8 cellular contexts compared by ENCODE assay signal in genomic region chr19:36849701-36850645, GRCh38. TPM values are rescaled to one million over a fixed set of nuclear protein-coding genes. Genes with fewer than 3 reads are reported as not detected.
DNase-seq lines count a peak whose midpoint lies in the region; ATAC-seq and TF ChIP-seq lines count a peak whose summit lies in the region.

No MANE protein-coding gene starts in this region.

- peaks cover 46% of the 10 kb centered on the region for H3K79me2 ChIP-seq in GM23338 (replicated peaks; ENCODE audit: insufficient read depth)

- peaks cover 15% of the 10 kb centered on the region; the same call in 2 of the 3 replicates for H3K9me3 Mint-ChIP-seq in GM23338

- H3K27me3 Mint-ChIP-seq in GM23338 (ENCODE audit: insufficient read depth, low read depth, poor library complexity), result peaks cover 2% of the 10 kb centered on the region

- H3K9me2 ChIP-seq in GM23338 (ENCODE audit: insufficient read depth), result no peaks in the 10 kb centered on the region

- H3K27ac ChIP-seq in GM23338 (ENCODE audit: low read depth), result 0 out of 2 replicates have a peak overlapping the region, but pooled peaks have one; percentile 47
- peak overlapping the region; percentile 41 for H3K27ac ChIP-seq in SJCRH30
- peak overlapping the region; percentile 80 to 92 (median 91) for H3K27ac ChIP-seq in gastroesophageal sphincter
- peak overlapping the region; percentile 82 for H3K27ac ChIP-seq in neutrophil
- peak overlapping the region; percentile 81 for H3K27ac ChIP-seq in subcutaneous abdominal adipose tissue (ENCODE audit: low read depth, low read length)

- peak overlapping the region; percentile 73 for H3K4me3 ChIP-seq in GM23338
- peak overlapping the region; percentile 43 for H3K4me3 ChIP-seq in MG63
- peak overlapping the region; percentile 78 for H3K4me3 ChIP-seq in SJCRH30
- peak overlapping the region; percentile 81 to 91 for H3K4me3 ChIP-seq in gastroesophageal sphincter
- H3K4me3 ChIP-seq in neutrophil (ENCODE audit: low read depth in 1 of 2, low read length in 1 of 2), result peak overlapping the region; percentile 65 to 80
- peak overlapping the region; percentile 91 to 99 (median 94) for H3K4me3 ChIP-seq in subcutaneous abdominal adipose tissue (ENCODE audit: low read depth in 1 of 5, low read length in 5 of 5)

- H3K27me3 ChIP-seq in GM23338 (ENCODE audit: insufficient read depth) (no peaks in the 10 kb centered on the region), MG63 (no peaks in the 10 kb centered on the region), SJCRH30 (no peaks in the 10 kb centered on the region), gastroesophageal sphincter (no peaks in the 10 kb centered on the region), neutrophil (no peaks in the 10 kb centered on the region), subcutaneous abdominal adipose tissue (ENCODE audit: control insufficient read depth in 5 of 5, insufficient read depth in 4 of 5, low read length in 5 of 5) (no peaks in the 10 kb centered on the region)

- H3K4me1 ChIP-seq in GM23338 (ENCODE audit: insufficient read depth) (peaks cover 3% of the 10 kb centered on the region; the same call in 1 of the 2 replicates), SJCRH30 (no peaks in the 10 kb centered on the region), gastroesophageal sphincter (peaks cover 0 to 35% (median 12%) of the 10 kb centered on the region in 3 donors), neutrophil (ENCODE audit: control insufficient read depth in 1 of 2, insufficient read depth in 1 of 2, low read depth in 1 of 2, low read length in 1 of 2) (peaks cover 22 to 24% of the 10 kb centered on the region in 2 experiments), subcutaneous abdominal adipose tissue (ENCODE audit: control insufficient read depth in 5 of 5, insufficient read depth in 5 of 5, low read length in 5 of 5) (peaks cover 0 to 23% (median 22%) of the 10 kb centered on the region in 5 donors)

- H3K4me1 Mint-ChIP-seq in GM23338, result peaks cover 5% of the 10 kb centered on the region; the same call in 1 of the 3 replicates

- H3K4me2 ChIP-seq in GM23338, result peak overlapping the region; percentile 75

- ATAC-seq in GM23338 (peak; percentile 96), gastroesophageal sphincter (peak; percentile 97)

- TF ChIP-seq EP300 in gastroesophageal sphincter (IDR thresholded peaks at IDR 0.05), result no peak

- TF ChIP-seq CTCF in GM23338 (conservative IDR thresholded peaks at IDR 0.05; ENCODE audit: low read depth in 2 of 2) (no peak), gastroesophageal sphincter (IDR thresholded peaks at IDR 0.05) (no peak), neutrophil (IDR thresholded peaks at IDR 0.05) (no peak)

- peak; percentile 95 for DNase-seq in ELF-1 (ENCODE audit: low read depth, low spot score)
- peak; percentile 96 for DNase-seq in GM23338 (ENCODE audit: low spot score)
- DNase-seq in MG63, result peak; percentile 35
- peak; percentile 93 to 94 for DNase-seq in SJCRH30
- peak; percentile 92 for DNase-seq in activated naive CD4-positive, alpha-beta T cell treated with Interleukin-2 at 50 U/mL for 16 hours

- H3K9ac ChIP-seq in subcutaneous abdominal adipose tissue (ENCODE audit: low read length in 5 of 5), result peak overlapping the region; percentile 79 to 97 (median 94)

- H3K36me3 ChIP-seq in GM23338 (ENCODE audit: insufficient read depth), result no peaks in the 10 kb centered on the region
- no peaks in the 10 kb centered on the region for H3K36me3 ChIP-seq in MG63
- H3K36me3 ChIP-seq in SJCRH30, result peaks cover 3% of the 10 kb centered on the region
- peaks cover 0 to 49% of the 10 kb centered on the region in 2 donors for H3K36me3 ChIP-seq in gastroesophageal sphincter
- H3K36me3 ChIP-seq in neutrophil, result no peaks in the 10 kb centered on the region
- H3K36me3 ChIP-seq in subcutaneous abdominal adipose tissue (ENCODE audit: control insufficient read depth in 5 of 5, insufficient read depth in 5 of 5, low read length in 5 of 5), result peaks cover 4 to 14% (median 9%) of the 10 kb centered on the region in 5 donors

- no peak overlapping the region for H3K4me3 Mint-ChIP-seq in GM23338

- WGBS in gastroesophageal sphincter (ENCODE audit: low coverage in 1 of 2), 2 donors, result 0 to 1% methylated on average over 14 to 16 of the region's 37 CpGs

- no peaks in the 10 kb centered on the region for H4K20me1 ChIP-seq in GM23338 (replicated peaks; ENCODE audit: insufficient read depth)

- peak overlapping the region; percentile 95 for H2AFZ ChIP-seq in GM23338

- H3K9me3 ChIP-seq in MG63 (peaks cover 13% of the 10 kb centered on the region), SJCRH30 (replicated peaks) (peaks cover 4% of the 10 kb centered on the region; the same call in 1 of the 2 replicates), gastroesophageal sphincter (peaks cover 0 to 13% (median 0%) of the 10 kb centered on the region in 3 donors), neutrophil (no peaks in the 10 kb centered on the region), subcutaneous abdominal adipose tissue (ENCODE audit: control insufficient read depth in 5 of 5, low read length in 5 of 5) (peaks cover 0 to 11% (median 2%) of the 10 kb centered on the region in 5 donors)

- H3F3A ChIP-seq in GM23338 (replicated peaks; ENCODE audit: low read depth), result no peaks in the 10 kb centered on the region

- no peak overlapping the region for H3K27ac Mint-ChIP-seq in GM23338

- H3K36me3 Mint-ChIP-seq in GM23338 (ENCODE audit: low read depth), result peaks cover 48% of the 10 kb centered on the region

- TF ChIP-seq POLR2A in gastroesophageal sphincter (IDR thresholded peaks at IDR 0.05), result peak in 1 of 2 donors; percentile 49

TF ChIP-seq in GM23338, 12 proteins besides CTCF, POLR2A, EP300 and RAD21 (continues in another document):
- TF ChIP-seq POLR2AphosphoS5 (IDR thresholded peaks at IDR 0.05; ENCODE audit: low read depth), result peak; percentile 74

RNA-seq across cellular contexts. Expression of gene ZNF345, which starts 0.7 kb away (rescaled TPM):
- 5.5 and 17.7 TPM in 2 replicates for total RNA-seq in GM23338 (2014; rRNA removed; shearing (Covaris generic))
- polyA plus RNA-seq in GM23338 (2016; fragmentation: Nextera tagmentation; extraction: Ambion mirVana), result 5.2 and 5.7 TPM in 2 replicates
- not detected in 2 replicates for total RNA-seq in MG63 (2014; rRNA removed; shearing (Covaris generic); ENCODE audit: low replicate concordance)
- 7.2 and 8.1 TPM in 2 replicates for total RNA-seq in SJCRH30 (2014; rRNA removed; shearing (Covaris generic))
- total RNA-seq in gastroesophageal sphincter, result 1 to 10 TPM; 3.9 to 7.8 (median 5.7) TPM

RNA-seq across cellular contexts. Expression of gene ZNF790, which starts 11.8 kb away (rescaled TPM):
- 5.2 and 5.4 TPM in 2 replicates for total RNA-seq in GM23338 (2014; rRNA removed; shearing (Covaris generic))
- polyA plus RNA-seq in GM23338 (2016; fragmentation: Nextera tagmentation; extraction: Ambion mirVana), result 5.9 and 8.4 TPM in 2 replicates
- 0.20 and 0.36 TPM in 2 replicates for total RNA-seq in MG63 (2014; rRNA removed; shearing (Covaris generic); ENCODE audit: low replicate concordance)
- total RNA-seq in SJCRH30 (2014; rRNA removed; shearing (Covaris generic)), result 6.0 and 6.3 TPM in 2 replicates
- 10 to 100 TPM in 3 of 4 donors, 1 to 10 TPM in 1; 9.7 to 15.7 (median 14.3) TPM for total RNA-seq in gastroesophageal sphincter

Comparison
In these comparisons a context has a peak if more than half of its experiments do, and no peak if none do; other contexts are left out.
1. Peak in every context shown above with its lines: DNase-seq, ATAC-seq, H3K4me3 ChIP-seq and H3K27ac ChIP-seq.
2. DNase-seq: peak in every context shown above with its lines; median percentile 96 in GM23338; 95 in ELF-1; 94 in SJCRH30; 92 in activated naive CD4-positive, alpha-beta T cell treated with Interleukin-2 at 50 U/mL for 16 hours; 35 in MG63.
3. H3K27ac ChIP-seq: peak in every context shown above with its lines; median percentile 91 in gastroesophageal sphincter; 82 in neutrophil; 81 in subcutaneous abdominal adipose tissue; 47 in GM23338; 41 in SJCRH30.
4. H3K4me3 ChIP-seq: peak in every context shown above with its lines; median percentile 94 in subcutaneous abdominal adipose tissue; 86 in gastroesophageal sphincter; 78 in SJCRH30; 73 in GM23338; 72 in neutrophil; 43 in MG63.